ENCODE assay signal across 16 cellular contexts in genomic region chr1:59390307-59390706, GRCh38.
DNase-seq lines count a peak whose midpoint lies in the region; ATAC-seq, FAIRE-seq and TF ChIP-seq lines count a peak whose summit lies in the region.
"Had no signal": no experiment of that assay in that cellular context is flagged by ENCODE, and none has a peak within 500 bp of the region (broad histone marks: within the 10 kb centered on the region; RNA-seq: fewer than 3 reads in every experiment).

No MANE protein-coding gene starts in this region.

- no peaks in the 10 kb centered on the region for H3K4me1 ChIP-seq in mucosa of descending colon (ENCODE audit: low read depth)
- H3K4me1 ChIP-seq: A549, BE2C had no signal

- peak overlapping the region; percentile 75 for H3K27ac Mint-ChIP-seq in stimulated activated memory B cell treated with anti-CD40 and anti-IgM and Interleukin-4, amounts not matched to agents 10 μg/mL and 1 μg/mL and 100 μg/mL, for 72 hours
- H3K27ac Mint-ChIP-seq: HFFc6 had no signal

- H3K36me3 ChIP-seq in mucosa of descending colon (ENCODE audit: low read depth) (no peaks in the 10 kb centered on the region), WERI-Rb-1 (no peaks in the 10 kb centered on the region)
- H3K36me3 ChIP-seq: BE2C had no signal

- peak; percentile 31 for FAIRE-seq in GM12891 (lab: Jason Lieb, UNC)
- FAIRE-seq in GM12892 (lab: Jason Lieb, UNC): peak; percentile 57
- FAIRE-seq: A549, GM19239 had no signal

- no peak for DNase-seq in GM12891 (ENCODE audit: insufficient read length, low spot score)
- no peak for DNase-seq in GM12892 (ENCODE audit: insufficient read length)
- DNase-seq in mucosa of descending colon: no peak
- no peak for DNase-seq in WERI-Rb-1
- DNase-seq in GM03348 (ENCODE audit: low spot score): no peak
- DNase-seq: BE2C; CD4-positive, alpha-beta memory T cell; DMS79; HCEC 1CT; HFFc6 had no signal

- H3K27me3 ChIP-seq in WERI-Rb-1 (ENCODE audit: insufficient read depth, low read depth, severe bottlenecking): no peaks in the 10 kb centered on the region
- H3K27me3 ChIP-seq: BE2C had no signal

- H3K27ac ChIP-seq in WERI-Rb-1: no peak overlapping the region
- H3K27ac ChIP-seq: A549, C4-2B, HL-60 had no signal

- intact Hi-C loops in mucosa of descending colon (cut with DNase I, micrococcal nuclease): no loop called here

- H3K9me3 Mint-ChIP-seq in stimulated activated memory B cell treated with anti-CD40 and anti-IgM and Interleukin-4, amounts not matched to agents 10 μg/mL and 1 μg/mL and 100 μg/mL, for 72 hours: no peaks in the 10 kb centered on the region
- H3K9me3 Mint-ChIP-seq: CD4-positive, alpha-beta memory T cell; HFFc6 had no signal

- TF ChIP-seq CTCF in mucosa of descending colon (IDR thresholded peaks at IDR 0.05) (no peak), WERI-Rb-1 (IDR thresholded peaks at IDR 0.05; ENCODE audit: low read depth, low read length) (no peak)

- H3K27me3 Mint-ChIP-seq in stimulated activated memory B cell treated with anti-CD40 and anti-IgM and Interleukin-4, amounts not matched to agents 10 μg/mL and 1 μg/mL and 100 μg/mL, for 72 hours: no peaks in the 10 kb centered on the region
- H3K27me3 Mint-ChIP-seq: CD4-positive, alpha-beta memory T cell had no signal

- H3K9me3 ChIP-seq in mucosa of descending colon (no peaks in the 10 kb centered on the region), WERI-Rb-1 (ENCODE audit: severe bottlenecking) (no peaks in the 10 kb centered on the region)
- H3K9me3 ChIP-seq: A549, BE2C had no signal

- ATAC-seq in mucosa of descending colon: peak; percentile 69
- ATAC-seq in stimulated activated memory B cell treated with anti-CD40 and anti-IgM and Interleukin-4, amounts not matched to agents 10 μg/mL and 1 μg/mL and 100 μg/mL, for 72 hours: no peak
- no peak for ATAC-seq in HG03469 (IDR thresholded peaks at IDR 0.05; ENCODE audit: unreplicated experiment)
- ATAC-seq: A549 had no signal

- no peak for TF ChIP-seq POLR2A in GM12891 (IDR thresholded peaks at IDR 0.05; ENCODE audit: low read depth, low read length)
- no peak for TF ChIP-seq POLR2A in GM12892 (IDR thresholded peaks at IDR 0.05; ENCODE audit: low read depth, low read length)

- peaks cover 20% of the 10 kb centered on the region for H3K4me1 Mint-ChIP-seq in stimulated activated memory B cell treated with anti-CD40 and anti-IgM and Interleukin-4, amounts not matched to agents 10 μg/mL and 1 μg/mL and 100 μg/mL, for 72 hours

- H3K4me3 ChIP-seq in mucosa of descending colon: no peak overlapping the region
- no peak overlapping the region for H3K4me3 ChIP-seq in WERI-Rb-1 (ENCODE audit: low read depth, low read length)
- H3K4me3 ChIP-seq: A549 had no signal

- H3K4me3 Mint-ChIP-seq in stimulated activated memory B cell treated with anti-CD40 and anti-IgM and Interleukin-4, amounts not matched to agents 10 μg/mL and 1 μg/mL and 100 μg/mL, for 72 hours: no peak overlapping the region
- H3K4me3 Mint-ChIP-seq: CD4-positive, alpha-beta memory T cell; HFFc6 had no signal

- peaks cover 25% of the 10 kb centered on the region for H3K36me3 Mint-ChIP-seq in stimulated activated memory B cell treated with anti-CD40 and anti-IgM and Interleukin-4, amounts not matched to agents 10 μg/mL and 1 μg/mL and 100 μg/mL, for 72 hours
- H3K36me3 Mint-ChIP-seq: CD4-positive, alpha-beta memory T cell had no signal

TF ChIP-seq in GM12891, 5 proteins besides CTCF, POLR2A, EP300 and RAD21:
- TF ChIP-seq POU2F2 (IDR thresholded peaks at IDR 0.05; ENCODE audit: low read depth, low read length) (no peak), PAX5 (IDR thresholded peaks at IDR 0.05; ENCODE audit: insufficient read depth, low read length, severe bottlenecking) (no peak), TAF1 (IDR thresholded peaks at IDR 0.05; ENCODE audit: low read depth, low read length) (no peak), POLR2AphosphoS5 (IDR thresholded peaks at IDR 0.05; ENCODE audit: low read depth, low read length) (no peak), SPI1 (IDR thresholded peaks at IDR 0.05; ENCODE audit: low read depth, low read length) (no peak)
